In genomic region chr6:90849686-90850085, GRCh38 we compare ENCODE assay signal across 23 cellular contexts.
"Had no signal": no experiment of that assay in that cellular context is flagged by ENCODE, and none has a peak within 500 bp of the region (broad histone marks: within the 10 kb centered on the region; RNA-seq: fewer than 3 reads in every experiment).

No MANE protein-coding gene starts in this region.

- H3K9me3 ChIP-seq: colonic mucosa, right lobe of liver, testis, uterus had no signal

- H3K4me1 Mint-ChIP-seq: activated T-helper 17 cell treated with anti-CD3 and anti-CD28 coated beads, Interleukin-2, amount 50 U/mL, for 72 hours; memory B cell; naive thymus-derived CD8-positive, alpha-beta T cell had no signal

- H3K27me3 ChIP-seq: colonic mucosa, right lobe of liver, testis, uterus had no signal

- H3K4me3 ChIP-seq: colonic mucosa, right lobe of liver, testis, uterus had no signal

- H3K4me1 ChIP-seq: colonic mucosa, right lobe of liver, testis, uterus had no signal

- H3K27ac Mint-ChIP-seq: activated CD4-positive, alpha-beta memory T cell treated with anti-CD3 and anti-CD28 coated beads for 36 hours; activated naive CD4-positive, alpha-beta T cell treated with anti-CD3 and anti-CD28 coated beads, Interleukin-2, amount 50 U/mL, for 72 hours; activated T-helper 17 cell treated with anti-CD3 and anti-CD28 coated beads, Interleukin-2, amount 50 U/mL, for 72 hours; memory B cell; naive thymus-derived CD8-positive, alpha-beta T cell; T-helper 2 cell treated with Interferon-gamma antibody and Interleukin-4, amounts not matched to agents 5 μg/mL and 100 μg/mL, for 36 hours; type B pancreatic cell had no signal

- H3K36me3 ChIP-seq: colonic mucosa, right lobe of liver, uterus had no signal

- H3K4me3 Mint-ChIP-seq: activated CD4-positive, alpha-beta memory T cell treated with anti-CD3 and anti-CD28 coated beads for 36 hours; activated T-cell treated with anti-CD3 and anti-CD28 coated beads, Interleukin-2, amount 50 U/mL, for 4 hours; activated T-helper 17 cell treated with anti-CD3 and anti-CD28 coated beads, Interleukin-2, amount 50 U/mL, for 72 hours; memory B cell; naive thymus-derived CD8-positive, alpha-beta T cell; T-helper 2 cell treated with Interferon-gamma antibody and Interleukin-4, amounts not matched to agents 5 μg/mL and 100 μg/mL, for 36 hours; type B pancreatic cell had no signal

- H3K27me3 Mint-ChIP-seq: activated CD4-positive, alpha-beta memory T cell treated with anti-CD3 and anti-CD28 coated beads for 36 hours had no signal

- H3K27ac ChIP-seq: colonic mucosa, right lobe of liver, testis, uterus, VCaP had no signal

- DNase-seq: activated CD4-positive, alpha-beta memory T cell treated with anti-CD3 and anti-CD28 coated beads for 36 hours; activated CD4-positive, alpha-beta T cell treated with anti-CD3 and anti-CD28 coated beads for 4 hours; activated gamma-delta T cell treated with Interleukin-2 at 50 U/mL for 16 hours; activated T-cell treated with anti-CD3 and anti-CD28 coated beads, Interleukin-2, amount 50 U/mL, for 4 hours; cerebellar nuclear complex; colonic mucosa; effector memory CD4-positive, alpha-beta T cell; left cardiac atrium; left ventricle myocardium superior; naive thymus-derived CD8-positive, alpha-beta T cell; right lobe of liver; stimulated activated CD4-positive, alpha-beta T cell treated with anti-CD3 and anti-CD28 coated beads, Interleukin-12 subunit alpha, Interleukin-12 subunit beta, amount 100 ng/mL, for 4 hours; stimulated activated CD4-positive, alpha-beta T cell treated with anti-CD3 and anti-CD28 coated beads, Interleukin-4, amount 100 ng/mL, for 1 hour; stimulated activated naive CD8-positive, alpha-beta T cell treated with anti-CD3 and anti-CD28 coated beads, Interleukin-15, Interleukin-2, amounts not matched to agents 100 U/mL and 50 U/mL, for 24 hours; T-helper 1 cell; testis; uterus had no signal

- H3K9me3 Mint-ChIP-seq: activated CD4-positive, alpha-beta memory T cell treated with anti-CD3 and anti-CD28 coated beads for 36 hours; activated naive CD4-positive, alpha-beta T cell treated with anti-CD3 and anti-CD28 coated beads, Interleukin-2, amount 50 U/mL, for 72 hours; activated T-cell treated with anti-CD3 and anti-CD28 coated beads, Interleukin-2, amount 50 U/mL, for 4 hours; activated T-helper 17 cell treated with anti-CD3 and anti-CD28 coated beads, Interleukin-2, amount 50 U/mL, for 72 hours; naive thymus-derived CD8-positive, alpha-beta T cell; T-helper 2 cell treated with Interferon-gamma antibody and Interleukin-4, amounts not matched to agents 5 μg/mL and 100 μg/mL, for 36 hours; type B pancreatic cell had no signal

- H3K36me3 Mint-ChIP-seq: activated CD4-positive, alpha-beta memory T cell treated with anti-CD3 and anti-CD28 coated beads for 36 hours; activated naive CD4-positive, alpha-beta T cell treated with anti-CD3 and anti-CD28 coated beads, Interleukin-2, amount 50 U/mL, for 72 hours; memory B cell; naive thymus-derived CD8-positive, alpha-beta T cell; type B pancreatic cell had no signal
